26 cellular contexts compared by ENCODE assay signal in the genomic region with DNA sequence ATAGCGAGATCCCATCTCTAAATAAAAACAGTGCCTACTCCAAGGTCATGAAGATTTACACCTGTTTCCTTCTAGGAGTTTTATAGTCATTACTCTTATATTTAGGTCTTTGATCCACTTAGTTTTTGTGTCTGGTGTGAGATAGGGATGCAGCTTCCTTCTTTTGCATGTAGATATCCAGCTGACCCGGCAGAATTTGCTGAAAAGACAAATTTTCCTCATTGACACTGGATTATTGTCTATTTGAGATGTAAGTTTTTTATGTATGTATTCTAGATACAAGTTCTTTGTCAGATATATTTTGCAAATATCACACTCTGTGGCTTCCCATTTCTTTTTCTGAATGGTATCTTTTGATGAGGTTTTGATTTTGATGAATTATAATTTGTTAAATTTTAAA.
DNase-seq lines count a peak whose midpoint lies in the region; ATAC-seq, FAIRE-seq and TF ChIP-seq lines count a peak whose summit lies in the region.
"Had no signal": no experiment of that assay in that cellular context is flagged by ENCODE, and none has a peak within 500 bp of the region (broad histone marks: within the 10 kb centered on the region; RNA-seq: fewer than 3 reads in every experiment).

No MANE protein-coding gene starts in this region.

- H3K79me2 ChIP-seq in HepG2 (ENCODE audit: insufficient read depth, low read length) (no peaks in the 10 kb centered on the region), astrocyte (ENCODE audit: insufficient read depth, low read length) (no peaks in the 10 kb centered on the region)

- no peak overlapping the region for H3K4me3 ChIP-seq in HepG2 (replicated peaks in 1 of 3; ENCODE audit: insufficient read depth in 1 of 3, low read depth in 2 of 3, low read length in 3 of 3)
- H3K4me3 ChIP-seq in right lobe of liver, result no peak overlapping the region
- H3K4me3 ChIP-seq in astrocyte (ENCODE audit: insufficient read depth, low read depth, low read length), result no peak overlapping the region
- H3K4me3 ChIP-seq: BLaER1, GM12878 had no signal

- H3K9me3 Mint-ChIP-seq in astrocyte (ENCODE audit: unreplicated experiment), result no peaks in the 10 kb centered on the region
- H3K9me3 Mint-ChIP-seq: CD14-positive monocyte; CD8-positive, alpha-beta memory T cell had no signal

- H3K36me3 ChIP-seq in HepG2 (replicated peaks in 1 of 2; ENCODE audit: control insufficient read depth in 1 of 2, insufficient read depth in 2 of 2, low read length in 2 of 2) (peaks cover 2 to 21% of the 10 kb centered on the region in 2 experiments; a peak in 3 of 5 replicates), right lobe of liver (peaks cover 0 to 31% (median under 1%) of the 10 kb centered on the region in 4 donors), astrocyte (ENCODE audit: insufficient read depth, low read length) (peaks cover 15% of the 10 kb centered on the region)

- H4K20me1 ChIP-seq in HepG2 (ENCODE audit: insufficient read depth, low read length) (no peaks in the 10 kb centered on the region), astrocyte (ENCODE audit: insufficient read depth, low read length) (no peaks in the 10 kb centered on the region)
- H4K20me1 ChIP-seq: BLaER1 had no signal

- no peaks in the 10 kb centered on the region for H3K9me3 ChIP-seq in HepG2 (ENCODE audit: low read length)
- no peaks in the 10 kb centered on the region for H3K9me3 ChIP-seq in right lobe of liver
- H3K9me3 ChIP-seq in astrocyte (ENCODE audit: insufficient read depth, low read depth, low read length), result no peaks in the 10 kb centered on the region
- H3K9me3 ChIP-seq: BE2C, BLaER1 had no signal

- H3K4me1 ChIP-seq in HepG2 (ENCODE audit: insufficient read depth, low read length) (no peaks in the 10 kb centered on the region), right lobe of liver (no peaks in the 10 kb centered on the region), astrocyte (ENCODE audit: insufficient read depth, low read length) (no peaks in the 10 kb centered on the region)
- H3K4me1 ChIP-seq: BLaER1 had no signal

- H3K9ac ChIP-seq in HepG2 (ENCODE audit: insufficient read depth, low read depth, low read length) (no peak overlapping the region), astrocyte (ENCODE audit: low read length) (no peak overlapping the region)
- H3K9ac ChIP-seq: BLaER1 had no signal

- no peak for TF ChIP-seq POLR2A in HepG2 (IDR thresholded peaks at IDR 0.05; ENCODE audit: insufficient read depth in 1 of 2, low read depth in 2 of 2, low read length in 2 of 2)
- TF ChIP-seq POLR2A in right lobe of liver (IDR thresholded peaks at IDR 0.05), result no peak

- H3K4me1 Mint-ChIP-seq in astrocyte (ENCODE audit: low read depth, unreplicated experiment), result peaks cover 5% of the 10 kb centered on the region
- H3K4me1 Mint-ChIP-seq: CD14-positive monocyte; CD4-positive, alpha-beta memory T cell; CD8-positive, alpha-beta memory T cell had no signal

- in situ Hi-C loops in HepG2 (cut with HindIII; ENCODE audit: extremely low pct_ligation_motif_present, low pct_unique_long_range_greater_than_20kb), result no loop called here

- POLR2A ChIA-PET in HepG2 (lab: Yijun Ruan, JAX), result no interaction called here

- H3K4me3 Mint-ChIP-seq in astrocyte (ENCODE audit: unreplicated experiment), result no peak overlapping the region
- H3K4me3 Mint-ChIP-seq: CD14-positive monocyte; CD4-positive, alpha-beta memory T cell; CD4-positive, CD25-positive, alpha-beta regulatory T cell; CD8-positive, alpha-beta memory T cell had no signal

- H3K27ac Mint-ChIP-seq in astrocyte (ENCODE audit: unreplicated experiment), result no peak overlapping the region

- WGBS in HepG2 (ENCODE audit: low lambda C conversion rate), result 98% methylated on average over 2 of the region's 2 CpGs
- WGBS in right lobe of liver (ENCODE audit: insufficient coverage, low coverage, low lambda C conversion rate, missing lambda C conversion rate), result 78% methylated on average over 1 of the region's 2 CpGs

- DNase-seq in HepG2 (ENCODE audit: low spot score) (no peak), right lobe of liver (no peak), astrocyte (ENCODE audit: low read depth) (no peak), frontal cortex (ENCODE audit: low spot score in 2 of 2) (no peak), nucleus accumbens (lab: John Stamatoyannopoulos, UW) (no peak)
- no peak for DNase-seq in stimulated activated CD4-positive, alpha-beta T cell treated with anti-CD3 and anti-CD28 coated beads, Interleukin-2, amount 100 ng/mL, for 24 hours
- DNase-seq: ACHN; BE2C; C1 segment of cervical spinal cord; CD4-positive, alpha-beta memory T cell; CD4-positive, CD25-positive, alpha-beta regulatory T cell; CD8-positive, alpha-beta memory T cell; COR-L47; DMS 273 treated with DMSO at 0.1 percent for 48 hours; DMS153; DMS53; DMS79; DND-41; EL; GDM1 had no signal

- no peak overlapping the region for H2AFZ ChIP-seq in HepG2 (ENCODE audit: low read length)
- no peak overlapping the region for H2AFZ ChIP-seq in astrocyte (ENCODE audit: low read depth, low read length)

- peaks cover 18% of the 10 kb centered on the region for H3K36me3 Mint-ChIP-seq in astrocyte (ENCODE audit: low read depth, unreplicated experiment)

- H3K27me3 ChIP-seq in HepG2 (ENCODE audit: control insufficient read depth in 1 of 2, insufficient read depth in 2 of 2, low read length in 2 of 2) (no peaks in the 10 kb centered on the region), right lobe of liver (no peaks in the 10 kb centered on the region), astrocyte (ENCODE audit: insufficient read depth, low read length) (no peaks in the 10 kb centered on the region)
- H3K27me3 ChIP-seq: BE2C, BLaER1 had no signal

- TF ChIP-seq EP300 in HepG2 (IDR thresholded peaks at IDR 0.05; ENCODE audit: low read depth in 2 of 2, low read length in 2 of 2) (no peak), HepG2 (CRISPR knock-in tag; IDR thresholded peaks at IDR 0.05; ENCODE audit: borderline replicate concordance) (no peak)

- no peak overlapping the region for H3K4me2 ChIP-seq in HepG2 (ENCODE audit: low read depth, low read length)
- no peak overlapping the region for H3K4me2 ChIP-seq in astrocyte (ENCODE audit: low read length)
- H3K4me2 ChIP-seq: BLaER1 had no signal

- no peaks in the 10 kb centered on the region for H3K27me3 Mint-ChIP-seq in astrocyte (ENCODE audit: low read depth, unreplicated experiment)
- H3K27me3 Mint-ChIP-seq: CD4-positive, alpha-beta memory T cell; CD4-positive, CD25-positive, alpha-beta regulatory T cell; CD8-positive, alpha-beta memory T cell had no signal

- no peak for TF ChIP-seq RAD21 in HepG2 (CRISPR knock-in tag; IDR thresholded peaks at IDR 0.05)

- intact Hi-C loops in HepG2 (cut with micrococcal nuclease; ENCODE audit: unreplicated experiment), result no loop called here
- intact Hi-C loops in right lobe of liver (cut with DNase I), result no loop called here

- CTCF ChIA-PET in HepG2 (lab: Yijun Ruan, JAX; ENCODE audit: low intra/inter-chr PET ratio, low total read pairs), result no interaction called here

- no peak for FAIRE-seq in HepG2 (lab: Jason Lieb, UNC)
- FAIRE-seq in astrocyte (lab: Jason Lieb, UNC), result peak; percentile 41
- FAIRE-seq in frontal cortex (lab: Jason Lieb, UNC), result peak; percentile 21
- FAIRE-seq: GM12878, GM12892, GM18507 had no signal

- no TSS peak for BruUV-seq in HepG2 (replicated peaks; lab: Mats Ljungman, UMichigan)

- ATAC-seq in HepG2, result no peak
- no peak for ATAC-seq in right lobe of liver
- ATAC-seq: GM12878 had no signal

- H3K27ac ChIP-seq in HepG2 (ENCODE audit: extremely low read length, insufficient read depth, low read length) (no peak overlapping the region), right lobe of liver (no peak overlapping the region), astrocyte (ENCODE audit: low read depth, low read length) (no peak overlapping the region)
- H3K27ac ChIP-seq: 22Rv1, BLaER1 had no signal

- no peak for TF ChIP-seq CTCF in HepG2 (CRISPR knock-in tag; IDR thresholded peaks at IDR 0.05)
- no peak for TF ChIP-seq CTCF in right lobe of liver (IDR thresholded peaks at IDR 0.05)
- no peak for TF ChIP-seq CTCF in astrocyte (IDR thresholded peaks at IDR 0.05; ENCODE audit: insufficient read depth, low read depth, low read length)

TF ChIP-seq in HepG2, 621 proteins besides CTCF, POLR2A, EP300 and RAD21:
- no peak for TF ChIP-seq TEAD3 (CRISPR knock-in tag; optimal IDR thresholded peaks at IDR 0.05; ENCODE audit: borderline replicate concordance)
- TF ChIP-seq MAFF (IDR thresholded peaks at IDR 0.05; ENCODE audit: low read depth, low read length), result peak; percentile 70
- no peak for TF ChIP-seq ZNF792 (CRISPR knock-in tag; IDR thresholded peaks at IDR 0.05)
- TF ChIP-seq MAFK (conservative IDR thresholded peaks at IDR 0.05 in 1 of 2, IDR thresholded peaks at IDR 0.05 in 1 of 2; ENCODE audit: low read length in 2 of 2), result peak; percentile 78
- no peak for TF ChIP-seq ZIK1 (CRISPR knock-in tag; IDR thresholded peaks at IDR 0.05; ENCODE audit: borderline replicate concordance, low read depth)
- TF ChIP-seq, protein P1, sequence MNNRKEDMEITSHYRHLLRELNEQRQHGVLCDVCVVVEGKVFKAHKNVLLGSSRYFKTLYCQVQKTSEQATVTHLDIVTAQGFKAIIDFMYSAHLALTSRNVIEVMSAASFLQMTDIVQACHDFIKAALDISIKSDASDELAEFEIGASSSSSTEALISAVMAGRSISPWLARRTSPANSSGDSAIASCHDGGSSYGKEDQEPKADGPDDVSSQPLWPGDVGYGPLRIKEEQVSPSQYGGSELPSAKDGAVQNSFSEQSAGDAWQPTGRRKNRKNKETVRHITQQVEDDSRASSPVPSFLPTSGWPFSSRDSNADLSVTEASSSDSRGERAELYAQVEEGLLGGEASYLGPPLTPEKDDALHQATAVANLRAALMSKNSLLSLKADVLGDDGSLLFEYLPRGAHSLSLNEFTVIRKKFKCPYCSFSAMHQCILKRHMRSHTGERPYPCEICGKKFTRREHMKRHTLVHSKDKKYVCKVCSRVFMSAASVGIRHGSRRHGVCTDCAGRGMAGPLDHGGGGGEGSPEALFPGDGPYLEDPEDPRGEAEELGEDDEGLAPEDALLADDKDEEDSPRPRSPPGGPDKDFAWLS (CRISPR knock-in tag; IDR thresholded peaks at IDR 0.05; ENCODE audit: borderline replicate concordance), result no peak
- TF ChIP-seq NFYC (CRISPR knock-in tag; IDR thresholded peaks at IDR 0.05), result no peak
